In genomic region chr1:89822109-89822962, GRCh38 we compare ENCODE assay signal across 8 cellular contexts. TPM values are rescaled to one million over a fixed set of nuclear protein-coding genes. Genes with fewer than 3 reads are reported as not detected.
DNase-seq lines count a peak whose midpoint lies in the region; ATAC-seq and TF ChIP-seq lines count a peak whose summit lies in the region.

No MANE protein-coding gene starts in this region.

- ATAC-seq in RWPE2 (ENCODE audit: low read depth), result no peak

- peak overlapping the region; percentile 84 for H3K4me3 Mint-ChIP-seq in T-helper 1 cell treated with Interleukin-12 subunit alpha and Interleukin-12 subunit beta and Interleukin-4 antibody, amounts not matched to agents 30 μg/mL and 1 μg/mL, for 36 hours
- H3K4me3 Mint-ChIP-seq in progenitor cell of endocrine pancreas (ENCODE audit: low read depth), result peak overlapping the region; percentile 88

- H3K27me3 Mint-ChIP-seq in T-helper 1 cell treated with Interleukin-12 subunit alpha and Interleukin-12 subunit beta and Interleukin-4 antibody, amounts not matched to agents 30 μg/mL and 1 μg/mL, for 36 hours (ENCODE audit: low read depth), result peaks cover 23% of the 10 kb centered on the region
- H3K27me3 Mint-ChIP-seq in progenitor cell of endocrine pancreas, result no peaks in the 10 kb centered on the region

- no peaks in the 10 kb centered on the region; the same call in 1 of the 2 replicates for H3K36me3 ChIP-seq in RWPE2 (ENCODE audit: low read depth)

- H3K4me1 ChIP-seq in RWPE2 (ENCODE audit: insufficient read depth, poor library complexity, severe bottlenecking), result peaks cover 31% of the 10 kb centered on the region

- H3K4me1 Mint-ChIP-seq in T-helper 1 cell treated with Interleukin-12 subunit alpha and Interleukin-12 subunit beta and Interleukin-4 antibody, amounts not matched to agents 30 μg/mL and 1 μg/mL, for 36 hours (ENCODE audit: low read depth), result peaks cover 25% of the 10 kb centered on the region
- peaks cover 35% of the 10 kb centered on the region for H3K4me1 Mint-ChIP-seq in progenitor cell of endocrine pancreas (ENCODE audit: low read depth)

- peak overlapping the region; percentile 82 for H3K27ac Mint-ChIP-seq in T-helper 1 cell treated with Interleukin-12 subunit alpha and Interleukin-12 subunit beta and Interleukin-4 antibody, amounts not matched to agents 30 μg/mL and 1 μg/mL, for 36 hours
- peak overlapping the region; percentile 96 for H3K27ac Mint-ChIP-seq in progenitor cell of endocrine pancreas

- DNase-seq in T-helper 1 cell (no peak), RWPE2 (ENCODE audit: low spot score) (no peak), erythroblast (lab: John Stamatoyannopoulos, UW) (peak; percentile 68 to 72), progenitor cell of endocrine pancreas (ENCODE audit: low spot score, unreplicated experiment) (no peak), mesenteric fat pad (ENCODE audit: low spot score) (no peak), EL (no peak)
- no peak for DNase-seq in stimulated activated naive CD4-positive, alpha-beta T cell (lab: John Stamatoyannopoulos, UW)

- H3K9me3 ChIP-seq in RWPE2 (ENCODE audit: severe bottlenecking), result no peaks in the 10 kb centered on the region

- peak overlapping the region; percentile 89 for H3K4me3 ChIP-seq in RWPE2 (ENCODE audit: severe bottlenecking)

- TF ChIP-seq CTCF in RWPE2 (IDR thresholded peaks at IDR 0.05; ENCODE audit: poor library complexity, severe bottlenecking) (no peak), progenitor cell of endocrine pancreas (IDR thresholded peaks at IDR 0.05; ENCODE audit: unreplicated experiment) (no peak)

- peaks cover 6% of the 10 kb centered on the region for H3K36me3 Mint-ChIP-seq in T-helper 1 cell treated with Interleukin-12 subunit alpha and Interleukin-12 subunit beta and Interleukin-4 antibody, amounts not matched to agents 30 μg/mL and 1 μg/mL, for 36 hours (ENCODE audit: low read depth)
- peaks cover 11% of the 10 kb centered on the region for H3K36me3 Mint-ChIP-seq in progenitor cell of endocrine pancreas (ENCODE audit: insufficient read depth)

- no peak for TF ChIP-seq POLR2A in erythroblast (IDR thresholded peaks at IDR 0.05; ENCODE audit: low read length)

- no peaks in the 10 kb centered on the region for H3K9me3 Mint-ChIP-seq in T-helper 1 cell treated with Interleukin-12 subunit alpha and Interleukin-12 subunit beta and Interleukin-4 antibody, amounts not matched to agents 30 μg/mL and 1 μg/mL, for 36 hours
- no peaks in the 10 kb centered on the region for H3K9me3 Mint-ChIP-seq in progenitor cell of endocrine pancreas (ENCODE audit: low read depth)

- peak overlapping the region; percentile 34 for H3K27ac ChIP-seq in RWPE2 (ENCODE audit: poor library complexity, severe bottlenecking)

- no peaks in the 10 kb centered on the region for H3K27me3 ChIP-seq in RWPE2 (ENCODE audit: insufficient read depth, poor library complexity, severe bottlenecking)

RNA-seq across cellular contexts. Expression of gene LRRC8D, which starts 1.5 kb away (rescaled TPM):
- total RNA-seq in progenitor cell of endocrine pancreas, result 41.2 and 42.1 TPM in 2 replicates
- total RNA-seq in mesenteric fat pad, result 8.6 TPM

Comparison
In these comparisons a context has a peak if more than half of its experiments do, and no peak if none do; other contexts are left out.
1. DNase-seq: peak in erythroblast (2 of 2); none in T-helper 1 cell (0 of 5), RWPE2 (single experiment), progenitor cell of endocrine pancreas (single experiment), mesenteric fat pad (single experiment), EL (single experiment) and stimulated activated naive CD4-positive, alpha-beta T cell (0 of 6).